In the genomic region with DNA sequence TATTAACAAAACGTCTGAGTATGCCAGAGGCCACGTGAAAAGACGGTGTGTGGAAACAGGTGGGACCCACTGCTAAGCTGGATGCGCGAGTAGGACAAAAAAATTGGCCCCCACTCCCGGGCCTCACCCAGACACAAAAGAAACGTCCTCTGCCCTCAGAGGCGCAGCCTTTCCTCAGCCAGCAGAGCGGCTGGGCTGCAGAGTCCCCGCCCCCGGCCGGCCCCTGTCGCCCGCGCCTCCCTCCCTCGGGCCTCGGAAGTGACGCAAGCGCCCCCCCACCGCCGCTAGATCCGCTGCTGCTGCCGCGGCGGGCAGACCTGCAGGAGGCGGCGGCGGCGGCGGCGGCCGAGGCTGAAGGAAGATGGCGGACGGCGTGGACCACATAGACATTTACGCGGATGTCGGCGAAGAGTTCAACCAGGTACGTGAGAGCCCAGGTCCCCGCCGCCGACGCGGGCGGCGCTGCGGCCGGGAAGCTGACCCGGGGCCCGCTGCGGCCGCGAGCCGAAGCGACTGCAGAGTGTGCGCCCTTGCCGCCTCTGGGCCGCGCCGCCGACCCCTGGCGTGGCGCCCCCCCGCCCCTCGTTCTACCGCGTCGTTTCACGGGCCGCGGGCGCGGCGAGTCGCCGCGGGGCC, we compare ENCODE assay signal across 8 cellular contexts.
DNase-seq lines count a peak whose midpoint lies in the region; ATAC-seq and TF ChIP-seq lines count a peak whose summit lies in the region.

CPSF6 (plus strand) TSS at position 284 of the 636 bp plus-strand sequence; CDS start at position 362, 78 bp downstream.

- H3K4me2 ChIP-seq in BLaER1 = peak within 1 kb of the TSS; percentile 87

- peak; percentile 52 for DNase-seq in NCI-H524 treated with DMSO at 0.1 percent for 48 hours (lab: John Stamatoyannopoulos, UW)
- peak; percentile 95 for DNase-seq in activated CD4-positive, alpha-beta T cell treated with anti-CD3 and anti-CD28 coated beads for 4 hours
- DNase-seq in choroid plexus epithelial cell (ENCODE audit: low read depth) = peak; percentile 92
- DNase-seq in kidney tubule cell (ENCODE audit: low spot score) = peak; percentile 96
- DNase-seq in stimulated activated CD4-positive, alpha-beta T cell treated with anti-CD3 and anti-CD28 coated beads, Interleukin-1b, Interleukin-23, amount 100 ng/mL, for 1 hour (ENCODE audit: low read depth in 2 of 2) = peak; percentile 91 to 93

- H3K4me3 ChIP-seq in BLaER1 (peak within 1 kb of the TSS; percentile 97), choroid plexus epithelial cell (ENCODE audit: low read depth, low read length) (peak within 1 kb of the TSS; percentile 77)

- ATAC-seq in GM19324 (IDR thresholded peaks at IDR 0.05; ENCODE audit: low FRiP score, unreplicated experiment) (peak; percentile 94), HG03460 (IDR thresholded peaks at IDR 0.05; ENCODE audit: unreplicated experiment) (peak; percentile 94)

- H3K27ac ChIP-seq in BLaER1 = peak within 1 kb of the TSS; percentile 99

- H4K20me1 ChIP-seq in BLaER1 = peaks cover 46% of the 10 kb centered on the region

- TF ChIP-seq CTCF in choroid plexus epithelial cell (conservative IDR thresholded peaks at IDR 0.05; ENCODE audit: low read depth, low read length) = no peak

- peaks cover 40% of the 10 kb centered on the region for H3K4me1 ChIP-seq in BLaER1

- H3K9me3 ChIP-seq in BLaER1 = no peaks in the 10 kb centered on the region

- peak within 1 kb of the TSS; percentile 99 for H3K9ac ChIP-seq in BLaER1

- no peaks in the 10 kb centered on the region for H3K27me3 ChIP-seq in BLaER1

- peaks cover 21% of the 10 kb centered on the region for H3K36me3 ChIP-seq in BLaER1

Comparison
In these comparisons a context has a peak if more than half of its experiments do, and no peak if none do; other contexts are left out.
1. Peak in every context shown above with its lines: DNase-seq, ATAC-seq, H3K4me3 ChIP-seq and H3K27ac ChIP-seq.